ENCODE assay signal across 13 cellular contexts in genomic region chr1:236002572-236002971, GRCh38.
"Had no signal": no experiment of that assay in that cellular context is flagged by ENCODE, and none has a peak within 500 bp of the region (broad histone marks: within the 10 kb centered on the region; RNA-seq: fewer than 3 reads in every experiment).

No MANE protein-coding gene starts in this region.

- DNase-seq: activated CD4-positive, alpha-beta memory T cell treated with anti-CD3 and anti-CD28 coated beads for 36 hours; activated naive CD4-positive, alpha-beta T cell treated with Interleukin-2 at 50 U/mL for 16 hours; activated naive CD8-positive, alpha-beta T cell treated with anti-CD3 and anti-CD28 coated beads, Interleukin-2, amount 50 U/mL, for 24 hours; effector CD4-positive, alpha-beta T cell; glutamatergic neuron; immature natural killer cell; ovary; stimulated activated CD4-positive, alpha-beta T cell treated with anti-CD3 and anti-CD28 coated beads, Interleukin-2, amount 100 ng/mL, for 48 hours; stimulated activated naive CD8-positive, alpha-beta T cell treated with anti-CD3 and anti-CD28 coated beads, Interleukin-15, Interleukin-2, amounts not matched to agents 100 U/mL and 50 U/mL, for 24 hours had no signal

- H3K27ac ChIP-seq: cardiac muscle cell, ovary had no signal

- H3K27me3 Mint-ChIP-seq: activated CD4-positive, alpha-beta memory T cell treated with anti-CD3 and anti-CD28 coated beads for 36 hours; activated naive CD8-positive, alpha-beta T cell treated with anti-CD3 and anti-CD28 coated beads, Interleukin-2, amount 50 U/mL, for 24 hours had no signal

- H3K9me3 Mint-ChIP-seq: activated CD4-positive, alpha-beta memory T cell treated with anti-CD3 and anti-CD28 coated beads for 36 hours; immature natural killer cell; nephron had no signal

- ATAC-seq: activated CD4-positive, CD25-positive, alpha-beta regulatory T cell treated with anti-CD3 and anti-CD28 coated beads, Interleukin-2, amount 50 U/mL, for 24 hours; activated naive CD8-positive, alpha-beta T cell treated with anti-CD3 and anti-CD28 coated beads, Interleukin-2, amount 50 U/mL, for 24 hours; stimulated activated naive CD8-positive, alpha-beta T cell treated with anti-CD3 and anti-CD28 coated beads, Interleukin-15, Interleukin-2, amounts not matched to agents 100 U/mL and 50 U/mL, for 24 hours had no signal

- H3K9me3 ChIP-seq: colonic mucosa, ovary had no signal

- H3K36me3 Mint-ChIP-seq: activated CD4-positive, alpha-beta memory T cell treated with anti-CD3 and anti-CD28 coated beads for 36 hours; immature natural killer cell had no signal

- H3K4me3 ChIP-seq: cardiac muscle cell, colonic mucosa, ovary had no signal

- H3K4me3 Mint-ChIP-seq: activated CD4-positive, alpha-beta memory T cell treated with anti-CD3 and anti-CD28 coated beads for 36 hours; activated naive CD8-positive, alpha-beta T cell treated with anti-CD3 and anti-CD28 coated beads, Interleukin-2, amount 50 U/mL, for 24 hours; immature natural killer cell; nephron had no signal

- H3K27me3 ChIP-seq: cardiac muscle cell, colonic mucosa, ovary had no signal

- H3K36me3 ChIP-seq: cardiac muscle cell, colonic mucosa, ovary had no signal

- H3K27ac Mint-ChIP-seq: activated CD4-positive, alpha-beta memory T cell treated with anti-CD3 and anti-CD28 coated beads for 36 hours; activated naive CD8-positive, alpha-beta T cell treated with anti-CD3 and anti-CD28 coated beads, Interleukin-2, amount 50 U/mL, for 24 hours; immature natural killer cell had no signal
